ENCODE assay signal across 15 cellular contexts in genomic region chr9:19286634-19287188, GRCh38. TPM values are rescaled to one million over a fixed set of nuclear protein-coding genes. Genes with fewer than 3 reads are reported as not detected.
DNase-seq lines count a peak whose midpoint lies in the region; ATAC-seq and TF ChIP-seq lines count a peak whose summit lies in the region.
"Had no signal": no experiment of that assay in that cellular context is flagged by ENCODE, and none has a peak within 500 bp of the region (broad histone marks: within the 10 kb centered on the region; RNA-seq: fewer than 3 reads in every experiment).

No MANE protein-coding gene starts in this region.

- H3K36me3 ChIP-seq in IMR-90 (ENCODE audit: control insufficient read depth, insufficient read depth, low read length) = peaks cover 3% of the 10 kb centered on the region
- H3K36me3 ChIP-seq: SJSA1 had no signal

- H3K9ac ChIP-seq in IMR-90 (ENCODE audit: low read depth, low read length) = no peak overlapping the region
- H3K9ac ChIP-seq: parathyroid adenoma had no signal

- peaks cover 7% of the 10 kb centered on the region for H3K36me3 Mint-ChIP-seq in Calu3 (ENCODE audit: insufficient read depth, unreplicated experiment)
- H3K36me3 Mint-ChIP-seq in activated T-helper 17 cell treated with anti-CD3 and anti-CD28 coated beads, Interleukin-2, amount 50 U/mL, for 72 hours (ENCODE audit: low read depth) = peaks cover 38% of the 10 kb centered on the region

- intact Hi-C loops in Calu3 (cut with micrococcal nuclease; ENCODE audit: unreplicated experiment) = no loop called here
- intact Hi-C loops in IMR-90 (cut with micrococcal nuclease) = loop anchor here (10.0 kb wide), 1 partner anchor 68 kb away; no protein-coding TSS in a partner anchor

- H3K18ac ChIP-seq in IMR-90 (ENCODE audit: low read depth, low read length) = no peak overlapping the region

- no peak overlapping the region for H2BK20ac ChIP-seq in IMR-90 (ENCODE audit: low read depth, low read length)

- no peak overlapping the region for H2BK15ac ChIP-seq in IMR-90 (ENCODE audit: low read depth, low read length)

- H2BK120ac ChIP-seq in IMR-90 (ENCODE audit: low read depth, low read length) = no peak overlapping the region

- WGBS in IMR-90 (ENCODE audit: extremely low coverage in 2 of 2, insufficient read length in 1 of 2), 2 experiments = no CpG with 5 or more reads among the region's 5 CpGs

- no peak overlapping the region for H2AK9ac ChIP-seq in IMR-90 (replicated peaks; ENCODE audit: low read depth, low read length, poor library complexity)

- H3K4me1 ChIP-seq in IMR-90 (ENCODE audit: control insufficient read depth, insufficient read depth, low read length) (no peaks in the 10 kb centered on the region), foreskin keratinocyte (peaks cover 10% of the 10 kb centered on the region)
- H3K4me1 ChIP-seq: parathyroid adenoma, SJSA1 had no signal

- no peak for TF ChIP-seq POLR2A in IMR-90 (IDR thresholded peaks at IDR 0.05; ENCODE audit: low read depth, low read length)

- no peak overlapping the region for H4K91ac ChIP-seq in IMR-90 (ENCODE audit: insufficient read depth, low read depth, low read length)

- H4K8ac ChIP-seq in IMR-90 (ENCODE audit: low read depth in 2 of 2, low read length in 2 of 2) = no peak overlapping the region

- H3K4me3 ChIP-seq in IMR-90 (ENCODE audit: insufficient read depth, low read depth, low read length) = no peak overlapping the region
- H3K4me3 ChIP-seq: dorsolateral prefrontal cortex, SJSA1 had no signal

- no peak overlapping the region for H3K56ac ChIP-seq in IMR-90 (ENCODE audit: extremely low read depth, insufficient read depth, low read length)

- no peaks in the 10 kb centered on the region for H3K27me3 Mint-ChIP-seq in Calu3 (ENCODE audit: unreplicated experiment)
- H3K27me3 Mint-ChIP-seq in activated T-helper 17 cell treated with anti-CD3 and anti-CD28 coated beads, Interleukin-2, amount 50 U/mL, for 72 hours = no peaks in the 10 kb centered on the region

- H3K27ac Mint-ChIP-seq in Calu3 (ENCODE audit: unreplicated experiment) = no peak overlapping the region
- no peak overlapping the region for H3K27ac Mint-ChIP-seq in activated T-helper 17 cell treated with anti-CD3 and anti-CD28 coated beads, Interleukin-2, amount 50 U/mL, for 72 hours
- H3K27ac Mint-ChIP-seq: activated T-helper 1 cell treated with anti-CD3 and anti-CD28 coated beads, Interleukin-12 subunit alpha, Interleukin-12 subunit beta, Interleukin-2, Interleukin-4 antibody, amounts not matched to agents 30 ng/mL and 10 ng/mL and 1 ng/mL, durations not matched to agents 14 hours and 24 hours and 36 hours had no signal

- POLR2A ChIA-PET in IMR-90 (lab: Charles Lee; ENCODE audit: unreplicated experiment) = no interaction called here

- peak; percentile 4 for DNase-seq in Calu3
- DNase-seq in IMR-90 = peak; percentile 16
- DNase-seq in astrocyte of the hippocampus (ENCODE audit: low read depth, low spot score) = peak; percentile 5
- peak; percentile 28 for DNase-seq in iris pigment epithelial cell (ENCODE audit: low read depth)
- DNase-seq in C1 segment of cervical spinal cord (lab: John Stamatoyannopoulos, UW) = no peak
- DNase-seq in AML-193 (lab: John Stamatoyannopoulos, UW) = no peak
- no peak for DNase-seq in foreskin keratinocyte
- DNase-seq: activated CD4-positive, alpha-beta T cell treated with anti-CD3 and anti-CD28 coated beads, Interleukin-2, amount 50 U/mL, for 48 hours; dorsolateral prefrontal cortex; NCI-H1694 treated with DMSO at 0.1 percent for 48 hours; stimulated activated CD4-positive, alpha-beta T cell treated with anti-CD3 and anti-CD28 coated beads, Interleukin-12 subunit alpha, Interleukin-12 subunit beta, amount 100 ng/mL, for 4 hours had no signal

- ATAC-seq in IMR-90 (ENCODE audit: low read depth) (no peak), foreskin keratinocyte (no peak)
- no peak for ATAC-seq in activated T-helper 17 cell treated with anti-CD3 and anti-CD28 coated beads, Interleukin-2, amount 50 U/mL, for 72 hours (replicated peaks)

- no peak overlapping the region for H3K23ac ChIP-seq in IMR-90 (ENCODE audit: low read depth, low read length)

- BruUV-seq in Calu3 (replicated peaks; lab: Mats Ljungman, UMichigan) (no TSS peak), IMR-90 (replicated peaks; lab: Mats Ljungman, UMichigan) (no TSS peak)

- peaks cover 21% of the 10 kb centered on the region for H3K4me1 Mint-ChIP-seq in Calu3 (ENCODE audit: low read depth, unreplicated experiment)
- no peaks in the 10 kb centered on the region for H3K4me1 Mint-ChIP-seq in activated T-helper 17 cell treated with anti-CD3 and anti-CD28 coated beads, Interleukin-2, amount 50 U/mL, for 72 hours

- H4K20me1 ChIP-seq in IMR-90 (ENCODE audit: insufficient read depth, low read length) = no peaks in the 10 kb centered on the region

- H3K4ac ChIP-seq in IMR-90 (ENCODE audit: low read depth, low read length) = no peak overlapping the region

- H3K4me3 Mint-ChIP-seq in Calu3 (ENCODE audit: low read depth, unreplicated experiment) = no peak overlapping the region
- H3K4me3 Mint-ChIP-seq in activated T-helper 17 cell treated with anti-CD3 and anti-CD28 coated beads, Interleukin-2, amount 50 U/mL, for 72 hours = no peak overlapping the region
- H3K4me3 Mint-ChIP-seq: activated T-helper 1 cell treated with anti-CD3 and anti-CD28 coated beads, Interleukin-12 subunit alpha, Interleukin-12 subunit beta, Interleukin-2, Interleukin-4 antibody, amounts not matched to agents 30 ng/mL and 10 ng/mL and 1 ng/mL, durations not matched to agents 14 hours and 24 hours and 36 hours had no signal

- H2BK5ac ChIP-seq in IMR-90 (ENCODE audit: low read depth, low read length, poor library complexity, severe bottlenecking) = no peak overlapping the region

- H3K27ac ChIP-seq in IMR-90 (ENCODE audit: insufficient read depth, low read length) (no peak overlapping the region), foreskin keratinocyte (no peak overlapping the region)
- H3K27ac ChIP-seq: dorsolateral prefrontal cortex, parathyroid adenoma, SJSA1 had no signal

- no peak overlapping the region for H3K4me2 ChIP-seq in IMR-90 (ENCODE audit: low read depth, low read length)

- no peak overlapping the region for H2AK5ac ChIP-seq in IMR-90 (ENCODE audit: low read depth, low read length)

- TF ChIP-seq CTCF in Calu3 (IDR thresholded peaks at IDR 0.05; ENCODE audit: unreplicated experiment) = no peak
- TF ChIP-seq CTCF in IMR-90 (conservative IDR thresholded peaks at IDR 0.05; ENCODE audit: low read depth, low read length) = no peak
- no peak for TF ChIP-seq CTCF in foreskin keratinocyte (conservative IDR thresholded peaks at IDR 0.05)

- no peak overlapping the region for H4K5ac ChIP-seq in IMR-90 (ENCODE audit: low read depth, low read length)

- no peaks in the 10 kb centered on the region for H3K9me3 ChIP-seq in IMR-90 (ENCODE audit: control insufficient read depth, insufficient read depth, low read length)
- H3K9me3 ChIP-seq: SJSA1 had no signal

- no peak overlapping the region for H2AFZ ChIP-seq in IMR-90 (replicated peaks; ENCODE audit: low read length, poor library complexity)
- H2AFZ ChIP-seq: parathyroid adenoma had no signal

- in situ Hi-C loops in IMR-90 (cut with MboI; ENCODE audit: low sequenced_read_pairs) = no loop called here

- H3K27me3 ChIP-seq in IMR-90 (ENCODE audit: control insufficient read depth, insufficient read depth, low read length) = no peaks in the 10 kb centered on the region
- H3K27me3 ChIP-seq in foreskin keratinocyte = no peaks in the 10 kb centered on the region
- H3K27me3 ChIP-seq: dorsolateral prefrontal cortex, SJSA1 had no signal

- no peaks in the 10 kb centered on the region for H3K9me3 Mint-ChIP-seq in Calu3 (ENCODE audit: low read depth, unreplicated experiment)
- no peaks in the 10 kb centered on the region for H3K9me3 Mint-ChIP-seq in activated T-helper 17 cell treated with anti-CD3 and anti-CD28 coated beads, Interleukin-2, amount 50 U/mL, for 72 hours
- H3K9me3 Mint-ChIP-seq: activated T-helper 1 cell treated with anti-CD3 and anti-CD28 coated beads, Interleukin-12 subunit alpha, Interleukin-12 subunit beta, Interleukin-2, Interleukin-4 antibody, amounts not matched to agents 30 ng/mL and 10 ng/mL and 1 ng/mL, durations not matched to agents 14 hours and 24 hours and 36 hours had no signal

- no peaks in the 10 kb centered on the region for H3K9me1 ChIP-seq in IMR-90 (ENCODE audit: insufficient read depth, low read length)

- no peak overlapping the region for H3K14ac ChIP-seq in IMR-90 (replicated peaks; ENCODE audit: low read depth, low read length)

- no peak for TF ChIP-seq RAD21 in IMR-90 (IDR thresholded peaks at IDR 0.05; ENCODE audit: low read length)

- dilution Hi-C loops in IMR-90 (cut with HindIII; ENCODE audit: low sequenced_read_pairs, unreplicated experiment) = no loop called here

- CTCF ChIA-PET in Calu3 (lab: Charles Lee) = no interaction called here
- CTCF ChIA-PET in IMR-90 (lab: Yijun Ruan, JAX) = no interaction called here

- peaks cover 14 to 21% of the 10 kb centered on the region in 2 experiments for H3K79me1 ChIP-seq in IMR-90 (ENCODE audit: low read depth in 1 of 2, low read length in 2 of 2)

TF ChIP-seq in IMR-90, 13 proteins besides CTCF, POLR2A, EP300 and RAD21:
- TF ChIP-seq FOS (IDR thresholded peaks at IDR 0.05; ENCODE audit: low read depth, low read length) = no peak

RNA-seq across cellular contexts. Expression of gene DENND4C, which starts 56.2 kb away (rescaled TPM):
- total RNA-seq in Calu3 (2022) (28.5 and 32.2 TPM in 2 replicates), IMR-90 (2012; rRNA removed) (32.6 and 48.0 TPM in 2 replicates), foreskin keratinocyte (20.5 and 21.8 TPM in 2 replicates)
- polyA plus RNA-seq in IMR-90 (2012; rRNA removed) (7.3 and 9.0 TPM in 2 replicates), foreskin keratinocyte (2.2 and 3.2 TPM in 2 replicates)
- polyA plus RNA-seq in IMR-90 (2012; cell fraction: cytosol; rRNA removed) = 2.0 and 2.1 TPM in 2 replicates
- 2.8 and 14.5 TPM in 2 replicates for polyA plus RNA-seq in IMR-90 (2012; cell fraction: nucleus; rRNA removed; ENCODE audit: low replicate concordance)
- total RNA-seq in activated T-helper 17 cell treated with anti-CD3 and anti-CD28 coated beads, Interleukin-2, amount 50 U/mL, for 72 hours = 10 to 100 TPM; 18.1 to 22.6 TPM

Comparison
In these comparisons a context has a peak if more than half of its experiments do, and no peak if none do; other contexts are left out.
1. DNase-seq: peak in Calu3 (single experiment), IMR-90 (single experiment), astrocyte of the hippocampus (single experiment) and iris pigment epithelial cell (single experiment); none in C1 segment of cervical spinal cord (0 of 14), AML-193 (0 of 2) and foreskin keratinocyte (0 of 2).